Comparison of ENCODE assay signal across 11 cellular contexts in genomic region chr3:106004137-106004600, GRCh38.
DNase-seq lines count a peak whose midpoint lies in the region; ATAC-seq, FAIRE-seq and TF ChIP-seq lines count a peak whose summit lies in the region.
"Had no signal": no experiment of that assay in that cellular context is flagged by ENCODE, and none has a peak within 500 bp of the region (broad histone marks: within the 10 kb centered on the region; RNA-seq: fewer than 3 reads in every experiment).

No MANE protein-coding gene starts in this region.

- H4K20me1 ChIP-seq in astrocyte (ENCODE audit: insufficient read depth, low read length): no peaks in the 10 kb centered on the region

- peaks cover 18% of the 10 kb centered on the region for H3K4me1 ChIP-seq in astrocyte (ENCODE audit: insufficient read depth, low read length)
- no peaks in the 10 kb centered on the region for H3K4me1 ChIP-seq in tibial artery
- H3K4me1 ChIP-seq: sigmoid colon had no signal

- intact Hi-C loops in left cardiac atrium (cut with DNase I) (no loop called here), tibial artery (cut with DNase I; ENCODE audit: low total_unique reads) (no loop called here)

- CTCF ChIA-PET in activated CD4-positive, alpha-beta T cell treated with anti-CD3 and anti-CD28 coated beads, Interleukin-2, amount 10 ng/mL, durations not matched to agents 7 days and 5 days (lab: Charles Lee): no interaction called here

- H3K4me1 Mint-ChIP-seq in activated CD4-positive, alpha-beta T cell treated with anti-CD3 and anti-CD28 coated beads, Interleukin-2, amount 10 ng/mL, durations not matched to agents 7 days and 5 days: peaks cover 5% of the 10 kb centered on the region
- H3K4me1 Mint-ChIP-seq in astrocyte (ENCODE audit: low read depth, unreplicated experiment): peaks cover 8% of the 10 kb centered on the region

- peak overlapping the region; percentile 56 for H3K4me3 ChIP-seq in astrocyte (ENCODE audit: insufficient read depth, low read depth, low read length)
- peak overlapping the region; percentile 20 to 28 for H3K4me3 ChIP-seq in tibial artery
- H3K4me3 ChIP-seq: sigmoid colon had no signal

- DNase-seq in activated CD4-positive, alpha-beta T cell treated with anti-CD3 and anti-CD28 coated beads, Interleukin-2, amount 10 ng/mL, durations not matched to agents 7 days and 5 days: no peak
- no peak for DNase-seq in activated CD4-positive, alpha-beta T cell treated with anti-CD3 and anti-CD28 coated beads, Interleukin-2, amount 50 U/mL, for 1 hour
- DNase-seq in astrocyte (ENCODE audit: low read depth) (peak; percentile 90), left cardiac atrium (no peak), tibial artery (no peak), NCI-H524 (lab: John Stamatoyannopoulos, UW) (no peak), amygdala (lab: John Stamatoyannopoulos, UW) (no peak), SHP77 treated with DMSO at 0.1 percent for 48 hours (lab: John Stamatoyannopoulos, UW) (no peak)
- DNase-seq: activated CD8-positive, alpha-beta memory T cell treated with anti-CD3 and anti-CD28 coated beads for 24 hours; NCI-H446; sigmoid colon had no signal

- peak overlapping the region; percentile 3 for H3K4me3 Mint-ChIP-seq in activated CD4-positive, alpha-beta T cell treated with anti-CD3 and anti-CD28 coated beads, Interleukin-2, amount 10 ng/mL, durations not matched to agents 7 days and 5 days
- no peak overlapping the region for H3K4me3 Mint-ChIP-seq in astrocyte (ENCODE audit: unreplicated experiment)

- H3K36me3 Mint-ChIP-seq in activated CD4-positive, alpha-beta T cell treated with anti-CD3 and anti-CD28 coated beads, Interleukin-2, amount 10 ng/mL, durations not matched to agents 7 days and 5 days (ENCODE audit: low read depth): peaks cover 4% of the 10 kb centered on the region
- no peaks in the 10 kb centered on the region for H3K36me3 Mint-ChIP-seq in astrocyte (ENCODE audit: low read depth, unreplicated experiment)

- peak overlapping the region; percentile 90 for H3K27ac ChIP-seq in astrocyte (ENCODE audit: low read depth, low read length)
- peak overlapping the region; percentile 2 to 9 for H3K27ac ChIP-seq in tibial artery
- H3K27ac ChIP-seq: sigmoid colon had no signal

- H3K4me2 ChIP-seq in astrocyte (ENCODE audit: low read length): peak overlapping the region; percentile 85

- TF ChIP-seq CTCF in astrocyte (IDR thresholded peaks at IDR 0.05; ENCODE audit: insufficient read depth, low read depth, low read length): no peak
- no peak for TF ChIP-seq CTCF in tibial artery (IDR thresholded peaks at IDR 0.05)

- peak; percentile 66 to 84 for ATAC-seq in left cardiac atrium

- peak overlapping the region; percentile 74 for H3K9ac ChIP-seq in astrocyte (ENCODE audit: low read length)

- no peaks in the 10 kb centered on the region for H3K9me3 ChIP-seq in astrocyte (ENCODE audit: insufficient read depth, low read depth, low read length)
- no peaks in the 10 kb centered on the region for H3K9me3 ChIP-seq in tibial artery
- H3K9me3 ChIP-seq: sigmoid colon had no signal

- H2AFZ ChIP-seq in astrocyte (ENCODE audit: low read depth, low read length): peak overlapping the region; percentile 41

- POLR2A ChIA-PET in activated CD4-positive, alpha-beta T cell treated with anti-CD3 and anti-CD28 coated beads, Interleukin-2, amount 10 ng/mL, durations not matched to agents 7 days and 5 days (lab: Charles Lee): no interaction called here

- H3K79me2 ChIP-seq in astrocyte (ENCODE audit: insufficient read depth, low read length): no peaks in the 10 kb centered on the region

- H3K36me3 ChIP-seq in astrocyte (ENCODE audit: insufficient read depth, low read length) (no peaks in the 10 kb centered on the region), tibial artery (no peaks in the 10 kb centered on the region)
- H3K36me3 ChIP-seq: sigmoid colon had no signal

- H3K27me3 Mint-ChIP-seq in activated CD4-positive, alpha-beta T cell treated with anti-CD3 and anti-CD28 coated beads, Interleukin-2, amount 10 ng/mL, durations not matched to agents 7 days and 5 days: no peaks in the 10 kb centered on the region
- no peaks in the 10 kb centered on the region for H3K27me3 Mint-ChIP-seq in astrocyte (ENCODE audit: low read depth, unreplicated experiment)

- no peaks in the 10 kb centered on the region for H3K27me3 ChIP-seq in astrocyte (ENCODE audit: insufficient read depth, low read length)
- no peaks in the 10 kb centered on the region for H3K27me3 ChIP-seq in tibial artery
- H3K27me3 ChIP-seq: sigmoid colon had no signal

- peak overlapping the region; percentile 37 for H3K27ac Mint-ChIP-seq in activated CD4-positive, alpha-beta T cell treated with anti-CD3 and anti-CD28 coated beads, Interleukin-2, amount 10 ng/mL, durations not matched to agents 7 days and 5 days
- H3K27ac Mint-ChIP-seq in astrocyte (ENCODE audit: unreplicated experiment): no peak overlapping the region

- FAIRE-seq in astrocyte (lab: Jason Lieb, UNC): peak; percentile 80

- H3K9me3 Mint-ChIP-seq in activated CD4-positive, alpha-beta T cell treated with anti-CD3 and anti-CD28 coated beads, Interleukin-2, amount 10 ng/mL, durations not matched to agents 7 days and 5 days: peaks cover 27% of the 10 kb centered on the region
- peaks cover 4% of the 10 kb centered on the region for H3K9me3 Mint-ChIP-seq in astrocyte (ENCODE audit: unreplicated experiment)
